In the genomic region with DNA sequence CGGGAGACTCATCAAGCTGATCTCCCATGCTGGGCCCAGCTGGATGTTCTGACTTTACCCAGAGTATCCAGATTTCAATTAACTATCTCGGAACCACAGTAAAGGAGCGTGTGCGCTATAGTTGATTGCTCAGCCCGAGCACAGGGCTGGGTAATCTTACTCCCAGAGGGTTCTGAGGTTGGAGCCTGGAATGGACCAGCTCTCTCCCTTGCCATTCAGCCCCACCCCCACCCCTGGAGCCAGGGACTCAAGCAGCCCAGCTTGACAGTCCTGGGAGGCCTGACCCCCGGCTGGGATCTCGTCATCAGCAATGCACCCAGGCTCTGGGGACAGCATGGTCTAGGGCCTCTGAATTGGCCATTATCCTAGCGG, we compare ENCODE assay signal across 12 cellular contexts. TPM values are rescaled to one million over a fixed set of nuclear protein-coding genes. Genes with fewer than 3 reads are reported as not detected.
DNase-seq lines count a peak whose midpoint lies in the region; ATAC-seq and TF ChIP-seq lines count a peak whose summit lies in the region.
"Had no signal": no experiment of that assay in that cellular context is flagged by ENCODE, and none has a peak within 500 bp of the region (broad histone marks: within the 10 kb centered on the region; RNA-seq: fewer than 3 reads in every experiment).

No MANE protein-coding gene starts in this region.

- DNase-seq in natural killer cell treated with Interleukin-12 subunit alpha and Interleukin-12 subunit beta and Interleukin-15 and Interleukin-18, amount 100 ng/mL, for 72 hours (ENCODE audit: low spot score) = no peak
- DNase-seq in natural killer cell = no peak
- DNase-seq in T-cell = no peak
- no peak for DNase-seq in G401 (ENCODE audit: low spot score)
- DNase-seq in activated T-cell treated with anti-CD3 and anti-CD28 coated beads, Interleukin-2, amount 50 U/mL, for 48 hours = no peak
- DNase-seq in medulla oblongata (ENCODE audit: extremely low spot score) = no peak
- DNase-seq: naive B cell had no signal

- H3K36me3 ChIP-seq in esophagus (ENCODE audit: control insufficient read depth in 2 of 2, insufficient read depth in 2 of 2, low read length in 1 of 2) (no peaks in the 10 kb centered on the region), neuron (ENCODE audit: insufficient read depth, low read length) (no peaks in the 10 kb centered on the region)

- H3K36me3 Mint-ChIP-seq in natural killer cell treated with Interleukin-12 subunit alpha and Interleukin-12 subunit beta and Interleukin-15 and Interleukin-18, amount 100 ng/mL, for 72 hours = no peaks in the 10 kb centered on the region
- H3K36me3 Mint-ChIP-seq in natural killer cell (no peaks in the 10 kb centered on the region), T-cell (no peaks in the 10 kb centered on the region)
- H3K36me3 Mint-ChIP-seq: activated naive CD8-positive, alpha-beta T cell treated with anti-CD3 and anti-CD28 coated beads, Interleukin-2, amount 10 ng/mL, durations not matched to agents 7 days and 5 days; naive B cell had no signal

- H3K27ac Mint-ChIP-seq in natural killer cell treated with Interleukin-12 subunit alpha and Interleukin-12 subunit beta and Interleukin-15 and Interleukin-18, amount 100 ng/mL, for 72 hours = peak overlapping the region; percentile 83 to 84
- peak overlapping the region in 1 of 2 donors; percentile 89 for H3K27ac Mint-ChIP-seq in natural killer cell
- H3K27ac Mint-ChIP-seq in T-cell = no peak overlapping the region
- H3K27ac Mint-ChIP-seq: activated naive CD8-positive, alpha-beta T cell treated with anti-CD3 and anti-CD28 coated beads, Interleukin-2, amount 10 ng/mL, durations not matched to agents 7 days and 5 days; naive B cell had no signal

- peak overlapping the region; percentile 96 for H2AFZ ChIP-seq in neuron (ENCODE audit: low read depth, low read length)

- TF ChIP-seq CTCF in natural killer cell (IDR thresholded peaks at IDR 0.05) = no peak

- CTCF ChIA-PET in T-cell (lab: Charles Lee) = no interaction called here

- H3K4me1 Mint-ChIP-seq in natural killer cell treated with Interleukin-12 subunit alpha and Interleukin-12 subunit beta and Interleukin-15 and Interleukin-18, amount 100 ng/mL, for 72 hours (ENCODE audit: low read depth in 2 of 2) = peaks cover 25 to 35% of the 10 kb centered on the region in 2 donors
- H3K4me1 Mint-ChIP-seq in natural killer cell (peaks cover 20 to 30% of the 10 kb centered on the region in 2 donors), T-cell (peaks cover 6 to 11% (median 10%) of the 10 kb centered on the region in 3 donors)

- POLR2A ChIA-PET in T-cell (lab: Charles Lee) = no interaction called here

- no peak for ATAC-seq in natural killer cell treated with Interleukin-12 subunit alpha and Interleukin-12 subunit beta and Interleukin-15 and Interleukin-18, amount 100 ng/mL, for 72 hours
- no peak for ATAC-seq in natural killer cell
- no peak for ATAC-seq in T-cell (replicated peaks in 1 of 4)

- H3K27me3 ChIP-seq in esophagus (ENCODE audit: control insufficient read depth in 1 of 2, insufficient read depth in 2 of 2, low read length in 2 of 2) (no peaks in the 10 kb centered on the region), neuron (ENCODE audit: insufficient read depth, low read length) (no peaks in the 10 kb centered on the region)
- H3K27me3 ChIP-seq: foreskin keratinocyte had no signal

- in situ Hi-C loops in G401 (cut with HindIII; ENCODE audit: low sequenced_read_pairs) = loop anchor here (5.0 kb wide), 2 partner anchors 49 to 144 kb away; no protein-coding TSS in a partner anchor

- 70 to 73% methylated on average over 8 of the region's 8 CpGs for WGBS in esophagus, 2 donors

- peaks cover 6 to 8% of the 10 kb centered on the region in 2 donors for H3K27me3 Mint-ChIP-seq in natural killer cell treated with Interleukin-12 subunit alpha and Interleukin-12 subunit beta and Interleukin-15 and Interleukin-18, amount 100 ng/mL, for 72 hours
- H3K27me3 Mint-ChIP-seq in natural killer cell (ENCODE audit: low read depth in 2 of 2) = peaks cover 6 to 19% of the 10 kb centered on the region in 2 donors
- H3K27me3 Mint-ChIP-seq in T-cell = peaks cover 2 to 16% of the 10 kb centered on the region in 2 donors

- H3K9me3 ChIP-seq in esophagus (ENCODE audit: control insufficient read depth in 2 of 2, insufficient read depth in 1 of 2, low read depth in 1 of 2, low read length in 1 of 2) = no peaks in the 10 kb centered on the region
- no peaks in the 10 kb centered on the region for H3K9me3 ChIP-seq in neuron (ENCODE audit: low read length)

- H3K4me3 Mint-ChIP-seq in natural killer cell treated with Interleukin-12 subunit alpha and Interleukin-12 subunit beta and Interleukin-15 and Interleukin-18, amount 100 ng/mL, for 72 hours = peak overlapping the region; percentile 77
- H3K4me3 Mint-ChIP-seq in natural killer cell (no peak overlapping the region), T-cell (no peak overlapping the region)
- H3K4me3 Mint-ChIP-seq: naive B cell had no signal

- H3K4me1 ChIP-seq in esophagus (ENCODE audit: control insufficient read depth in 2 of 2, insufficient read depth in 2 of 2, low read length in 1 of 2) = peaks cover 5 to 7% of the 10 kb centered on the region in 2 donors
- H3K4me1 ChIP-seq in neuron (ENCODE audit: insufficient read depth, low read length) = peaks cover 13% of the 10 kb centered on the region

- no peaks in the 10 kb centered on the region for H3K9me3 Mint-ChIP-seq in natural killer cell treated with Interleukin-12 subunit alpha and Interleukin-12 subunit beta and Interleukin-15 and Interleukin-18, amount 100 ng/mL, for 72 hours
- H3K9me3 Mint-ChIP-seq in natural killer cell = no peaks in the 10 kb centered on the region
- H3K9me3 Mint-ChIP-seq in T-cell = no peaks in the 10 kb centered on the region
- H3K9me3 Mint-ChIP-seq: activated naive CD8-positive, alpha-beta T cell treated with anti-CD3 and anti-CD28 coated beads, Interleukin-2, amount 10 ng/mL, durations not matched to agents 7 days and 5 days had no signal

- H3K27ac ChIP-seq in esophagus (ENCODE audit: low read depth in 2 of 2, low read length in 1 of 2) = peak overlapping the region; percentile 57 to 62

- intact Hi-C loops in natural killer cell (cut with micrococcal nuclease) = no loop called here

- no peak overlapping the region for H3K4me3 ChIP-seq in esophagus (ENCODE audit: low read depth in 1 of 2, low read length in 2 of 2)
- peak overlapping the region; percentile 20 for H3K4me3 ChIP-seq in neuron (ENCODE audit: low read length)

RNA-seq across cellular contexts. Expression of a gene that starts 23.7 kb away (rescaled TPM):
- total RNA-seq in natural killer cell treated with Interleukin-12 subunit alpha and Interleukin-12 subunit beta and Interleukin-15 and Interleukin-18, amount 100 ng/mL, for 72 hours = not detected
- total RNA-seq in natural killer cell (under 1 TPM; 0.28 to 0.47 (median 0.39) TPM), T-cell (not detected)
- 10 to 100 TPM in 1 of 2 donors, 1 to 10 TPM in 1; 6.4 to 16.3 TPM for polyA plus RNA-seq in esophagus
- total RNA-seq in G401 (2014; rRNA removed; shearing (Covaris generic)) = 2.5 and 4.8 TPM in 2 replicates
- total RNA-seq: activated naive CD8-positive, alpha-beta T cell treated with anti-CD3 and anti-CD28 coated beads, Interleukin-2, amount 10 ng/mL, durations not matched to agents 7 days and 5 days; OCI-LY7 had no signal

RNA-seq across cellular contexts. Expression of a gene that starts 26.4 kb away (rescaled TPM):
- 10 to 100 TPM; 23.0 to 24.5 TPM for total RNA-seq in natural killer cell treated with Interleukin-12 subunit alpha and Interleukin-12 subunit beta and Interleukin-15 and Interleukin-18, amount 100 ng/mL, for 72 hours
- total RNA-seq in natural killer cell (10 to 100 TPM; 20.2 to 30.5 (median 23.9) TPM), T-cell (10 to 100 TPM; 19.3 to 31.0 (median 26.4) TPM)
- 1 to 10 TPM; 8.8 to 9.7 TPM for polyA plus RNA-seq in esophagus
- 16.5 and 16.7 TPM in 2 replicates for total RNA-seq in G401 (2014; rRNA removed; shearing (Covaris generic))

RNA-seq across cellular contexts. Expression of a gene that starts 47.4 kb away (rescaled TPM):
- total RNA-seq in natural killer cell treated with Interleukin-12 subunit alpha and Interleukin-12 subunit beta and Interleukin-15 and Interleukin-18, amount 100 ng/mL, for 72 hours = 10 to 100 TPM; 53.5 to 54.7 TPM
- total RNA-seq in natural killer cell (10 to 100 TPM; 26.1 to 36.4 (median 34.8) TPM), T-cell (10 to 100 TPM; 16.6 to 39.3 (median 34.1) TPM)
- polyA plus RNA-seq in esophagus = 10 to 100 TPM in 1 of 2 donors, 1 to 10 TPM in 1; 9.8 to 15.8 TPM
- total RNA-seq in G401 (2014; rRNA removed; shearing (Covaris generic)) = 30.8 and 43.1 TPM in 2 replicates

RNA-seq across cellular contexts. Expression of a gene that starts 58.5 kb away (rescaled TPM):
- 10 to 100 TPM; 39.8 to 65.3 TPM for total RNA-seq in natural killer cell treated with Interleukin-12 subunit alpha and Interleukin-12 subunit beta and Interleukin-15 and Interleukin-18, amount 100 ng/mL, for 72 hours
- 10 to 100 TPM; 93.7 to 97.9 (median 97.6) TPM for total RNA-seq in natural killer cell
- polyA plus RNA-seq in esophagus = 10 to 100 TPM; 21.9 to 39.5 TPM
- total RNA-seq in T-cell = 100 to 1,000 TPM in 1 of 5 donors, 10 to 100 TPM in 4; 80.5 to 112 (median 90.2) TPM
- total RNA-seq in G401 (2014; rRNA removed; shearing (Covaris generic)) = 23.4 and 49.4 TPM in 2 replicates

RNA-seq across cellular contexts. Expression of a gene that starts 58.7 kb away (rescaled TPM):
- total RNA-seq in natural killer cell treated with Interleukin-12 subunit alpha and Interleukin-12 subunit beta and Interleukin-15 and Interleukin-18, amount 100 ng/mL, for 72 hours = 10 to 100 TPM; 34.7 to 44.3 TPM
- total RNA-seq in natural killer cell (10 to 100 TPM; 66.8 to 86.1 (median 80.3) TPM), T-cell (100 to 1,000 TPM; 105 to 140 (median 125) TPM)
- polyA plus RNA-seq in esophagus = 10 to 100 TPM; 15.1 to 20.7 TPM
- 27.7 and 34.3 TPM in 2 replicates for total RNA-seq in G401 (2014; rRNA removed; shearing (Covaris generic))

Comparison
In these comparisons a context has a peak if more than half of its experiments do, and no peak if none do; other contexts are left out.
1. H3K27ac Mint-ChIP-seq: peak in natural killer cell treated with Interleukin-12 subunit alpha and Interleukin-12 subunit beta and Interleukin-15 and Interleukin-18, amount 100 ng/mL, for 72 hours (2 of 2); none in T-cell (0 of 2).